ENCODE assay signal across 1 cellular context in genomic region chr5:1119312-1119831, GRCh38.
TF ChIP-seq lines count a peak whose summit lies in the region.

No MANE protein-coding gene starts in this region.

TF ChIP-seq in HepG2, 621 proteins besides CTCF, POLR2A, EP300 and RAD21 (continued from another document and continues in another):
- TF ChIP-seq PAXIP1 (CRISPR knock-in tag; conservative IDR thresholded peaks at IDR 0.05), result peak; percentile 78
- no peak for TF ChIP-seq ZNF615 (CRISPR knock-in tag; IDR thresholded peaks at IDR 0.05; ENCODE audit: borderline replicate concordance)
- TF ChIP-seq ZKSCAN5 (CRISPR knock-in tag; IDR thresholded peaks at IDR 0.05), result no peak
- no peak for TF ChIP-seq ZNF382 (CRISPR knock-in tag; IDR thresholded peaks at IDR 0.05; ENCODE audit: borderline replicate concordance)
- no peak for TF ChIP-seq TRAFD1 (CRISPR knock-in tag; IDR thresholded peaks at IDR 0.05; ENCODE audit: borderline replicate concordance)
- TF ChIP-seq SAP130 (CRISPR knock-in tag; IDR thresholded peaks at IDR 0.05; ENCODE audit: low read depth), result peak; percentile 79
- TF ChIP-seq ADNP (CRISPR knock-in tag; IDR thresholded peaks at IDR 0.05), result no peak
- no peak for TF ChIP-seq MAZ (IDR thresholded peaks at IDR 0.05; ENCODE audit: borderline replicate concordance, low read depth, low read length)
- 0 out of 2 replicates have a peak, but pooled peaks have one; percentile 9 for TF ChIP-seq MAZ (CRISPR knock-in tag; IDR thresholded peaks at IDR 0.05; ENCODE audit: low read depth)
- peak; percentile 50 for TF ChIP-seq ZNF574 (CRISPR knock-in tag; IDR thresholded peaks at IDR 0.05)
- TF ChIP-seq SOX6 (IDR thresholded peaks at IDR 0.05), result no peak
- TF ChIP-seq SOX6 (CRISPR knock-in tag; IDR thresholded peaks at IDR 0.05), result 0 out of 2 replicates have a peak, but pooled peaks have one; percentile 36
- TF ChIP-seq HOXA9 (CRISPR knock-in tag; IDR thresholded peaks at IDR 0.05; ENCODE audit: borderline replicate concordance), result no peak
- TF ChIP-seq ZSCAN5A (CRISPR knock-in tag; IDR thresholded peaks at IDR 0.05; ENCODE audit: borderline replicate concordance), result no peak
- no peak for TF ChIP-seq ZNF17 (CRISPR knock-in tag; IDR thresholded peaks at IDR 0.05)
- TF ChIP-seq ZNF496 (CRISPR knock-in tag; IDR thresholded peaks at IDR 0.05; ENCODE audit: insufficient replicate concordance), result no peak
- no peak for TF ChIP-seq ZNF780A (CRISPR knock-in tag; IDR thresholded peaks at IDR 0.05)
- TF ChIP-seq IKZF4 (CRISPR knock-in tag; IDR thresholded peaks at IDR 0.05; ENCODE audit: borderline replicate concordance, low read depth, not compliant biosample characterization), result no peak
- peak; percentile 85 for TF ChIP-seq HNF1B (CRISPR knock-in tag; IDR thresholded peaks at IDR 0.05)
- TF ChIP-seq ATF5 (CRISPR knock-in tag; IDR thresholded peaks at IDR 0.05; ENCODE audit: low read depth), result no peak
- no peak for TF ChIP-seq SIX4 (CRISPR knock-in tag; IDR thresholded peaks at IDR 0.05)
- TF ChIP-seq SMARCE1 (IDR thresholded peaks at IDR 0.05; ENCODE audit: borderline replicate concordance), result no peak
- no peak for TF ChIP-seq KLF6 (CRISPR knock-in tag; IDR thresholded peaks at IDR 0.05)
- no peak for TF ChIP-seq CENPT (CRISPR knock-in tag; IDR thresholded peaks at IDR 0.05; ENCODE audit: low read depth)
- no peak for TF ChIP-seq JUNB (CRISPR knock-in tag; IDR thresholded peaks at IDR 0.05; ENCODE audit: borderline replicate concordance)
- no peak for TF ChIP-seq ZMYM2 (CRISPR knock-in tag; IDR thresholded peaks at IDR 0.05)
- TF ChIP-seq ZNF180 (CRISPR knock-in tag; IDR thresholded peaks at IDR 0.05; ENCODE audit: borderline replicate concordance, low read depth), result no peak
- peak; percentile 70 for TF ChIP-seq HDAC1 (CRISPR knock-in tag; IDR thresholded peaks at IDR 0.05)
- no peak for TF ChIP-seq PREB (CRISPR knock-in tag; IDR thresholded peaks at IDR 0.05)
- TF ChIP-seq ZNF33B (CRISPR knock-in tag; IDR thresholded peaks at IDR 0.05), result no peak
- no peak for TF ChIP-seq NR2F2 (IDR thresholded peaks at IDR 0.05; ENCODE audit: borderline replicate concordance, low read depth)
- no peak for TF ChIP-seq NPAS2 (CRISPR knock-in tag; IDR thresholded peaks at IDR 0.05; ENCODE audit: borderline replicate concordance)
- TF ChIP-seq ZNF687 (CRISPR knock-in tag; IDR thresholded peaks at IDR 0.05), result peak; percentile 95
- TF ChIP-seq SPEN (CRISPR knock-in tag; IDR thresholded peaks at IDR 0.05; ENCODE audit: low read depth), result no peak
- TF ChIP-seq ZFP41 (CRISPR knock-in tag; IDR thresholded peaks at IDR 0.05; ENCODE audit: borderline replicate concordance), result no peak
- TF ChIP-seq HNF1A (IDR thresholded peaks at IDR 0.05; ENCODE audit: low read depth), result no peak
- TF ChIP-seq HNF1A (CRISPR knock-in tag; IDR thresholded peaks at IDR 0.05; ENCODE audit: borderline replicate concordance), result no peak
- TF ChIP-seq RFX1 (IDR thresholded peaks at IDR 0.05), result no peak
- TF ChIP-seq FOXO1 (CRISPR knock-in tag; IDR thresholded peaks at IDR 0.05), result no peak
- no peak for TF ChIP-seq SP1 (IDR thresholded peaks at IDR 0.05)
- TF ChIP-seq SP1 (CRISPR knock-in tag; IDR thresholded peaks at IDR 0.05), result peak; percentile 28
- no peak for TF ChIP-seq ZNF343 (CRISPR knock-in tag; IDR thresholded peaks at IDR 0.05)
- TF ChIP-seq ZNF674 (CRISPR knock-in tag; IDR thresholded peaks at IDR 0.05; ENCODE audit: low read depth), result no peak
